8 cellular contexts compared by ENCODE assay signal in genomic region chr6:129936329-129937165, GRCh38.
DNase-seq lines count a peak whose midpoint lies in the region; ATAC-seq and TF ChIP-seq lines count a peak whose summit lies in the region.

No MANE protein-coding gene starts in this region.

- CTCF ChIA-PET in CD4-positive, alpha-beta memory T cell (lab: Charles Lee; ENCODE audit: partially characterized antibody) = interaction anchor here (1.0 to 1.2 kb wide), 4 partner anchors 85 to 439 kb away, joined by 3 to 7 read pairs (median 5); no protein-coding TSS in a partner anchor
- CTCF ChIA-PET in PC-9 (lab: Charles Lee) = no interaction called here

- peaks cover 11 to 15% of the 10 kb centered on the region in 2 donors for H3K27me3 Mint-ChIP-seq in CD4-positive, alpha-beta memory T cell
- H3K27me3 Mint-ChIP-seq in activated naive CD4-positive, alpha-beta T cell treated with anti-CD3 and anti-CD28 coated beads, Interleukin-2, amount 50 U/mL, for 24 hours = peaks cover 9% of the 10 kb centered on the region

- peak overlapping the region in 2 of 8 donors; percentile 38 to 79 for H3K4me3 Mint-ChIP-seq in CD4-positive, alpha-beta memory T cell
- H3K4me3 Mint-ChIP-seq in activated naive CD4-positive, alpha-beta T cell treated with anti-CD3 and anti-CD28 coated beads, Interleukin-2, amount 50 U/mL, for 24 hours = no peak overlapping the region

- H3K9me3 ChIP-seq in CD4-positive, alpha-beta memory T cell (ENCODE audit: control insufficient read depth in 1 of 2, low read length in 2 of 2) = no peaks in the 10 kb centered on the region
- H3K9me3 ChIP-seq in PC-9 (ENCODE audit: insufficient read depth, low read depth) = no peaks in the 10 kb centered on the region

- BruUV-seq in PC-9 (replicated peaks; lab: Mats Ljungman, UMichigan) = no TSS peak

- H3K4me3 ChIP-seq in CD4-positive, alpha-beta memory T cell (ENCODE audit: low read length in 2 of 2) = no peak overlapping the region
- H3K4me3 ChIP-seq in PC-9 = no peak overlapping the region; the same call in 1 of the 2 replicates

- peaks cover 13% of the 10 kb centered on the region; the same call in 1 of the 2 replicates for H3K9me2 ChIP-seq in PC-9 (ENCODE audit: insufficient read depth)

- H3K4me1 Mint-ChIP-seq in CD4-positive, alpha-beta memory T cell = peaks cover 0 to 4% (median 1%) of the 10 kb centered on the region in 4 donors
- no peaks in the 10 kb centered on the region for H3K4me1 Mint-ChIP-seq in activated naive CD4-positive, alpha-beta T cell treated with anti-CD3 and anti-CD28 coated beads, Interleukin-2, amount 50 U/mL, for 24 hours

- H3F3A ChIP-seq in PC-9 (ENCODE audit: insufficient read depth, low read depth) = no peaks in the 10 kb centered on the region

- ATAC-seq in GM18861 (IDR thresholded peaks at IDR 0.05; ENCODE audit: unreplicated experiment) = peak; percentile 62
- peak; percentile 77 for ATAC-seq in HG03442 (IDR thresholded peaks at IDR 0.05; ENCODE audit: unreplicated experiment)

- H3K9me3 Mint-ChIP-seq in CD4-positive, alpha-beta memory T cell = no peaks in the 10 kb centered on the region
- no peaks in the 10 kb centered on the region for H3K9me3 Mint-ChIP-seq in activated naive CD4-positive, alpha-beta T cell treated with anti-CD3 and anti-CD28 coated beads, Interleukin-2, amount 50 U/mL, for 24 hours

- H3K79me2 ChIP-seq in PC-9 (ENCODE audit: low read depth) = no peaks in the 10 kb centered on the region

- POLR2A ChIA-PET in CD4-positive, alpha-beta memory T cell (lab: Charles Lee; ENCODE audit: partially characterized antibody) = no interaction called here
- POLR2A ChIA-PET in PC-9 (lab: Charles Lee; ENCODE audit: unreplicated experiment) = no interaction called here

- intact Hi-C loops in CD4-positive, alpha-beta memory T cell (cut with micrococcal nuclease) = loop anchor here (1.0 to 5.0 kb wide), 4 partner anchors 85 to 437 kb away; no protein-coding TSS in a partner anchor
- intact Hi-C loops in PC-9 (cut with micrococcal nuclease; ENCODE audit: unreplicated experiment) = loop anchor here (1.0 to 5.0 kb wide), 2 partner anchors 94 to 338 kb away; no protein-coding TSS in a partner anchor

- H4K20me1 ChIP-seq in PC-9 (ENCODE audit: insufficient read depth) = no peaks in the 10 kb centered on the region

- TF ChIP-seq CTCF in PC-9 (conservative IDR thresholded peaks at IDR 0.05) = peak; percentile 69

- H3K36me3 ChIP-seq in CD4-positive, alpha-beta memory T cell (ENCODE audit: insufficient read depth, low read length) = no peaks in the 10 kb centered on the region
- H3K36me3 ChIP-seq in PC-9 (ENCODE audit: low read depth) = no peaks in the 10 kb centered on the region

- no peaks in the 10 kb centered on the region for H3K36me3 Mint-ChIP-seq in CD4-positive, alpha-beta memory T cell
- no peaks in the 10 kb centered on the region for H3K36me3 Mint-ChIP-seq in activated naive CD4-positive, alpha-beta T cell treated with anti-CD3 and anti-CD28 coated beads, Interleukin-2, amount 50 U/mL, for 24 hours

- H3K27me3 ChIP-seq in CD4-positive, alpha-beta memory T cell (ENCODE audit: insufficient read depth, low read length) = peaks cover 4% of the 10 kb centered on the region
- H3K27me3 ChIP-seq in PC-9 (ENCODE audit: insufficient read depth, low read depth) = no peaks in the 10 kb centered on the region

- H3K27ac Mint-ChIP-seq in CD4-positive, alpha-beta memory T cell = no peak overlapping the region
- peak overlapping the region; percentile 24 for H3K27ac Mint-ChIP-seq in activated naive CD4-positive, alpha-beta T cell treated with anti-CD3 and anti-CD28 coated beads, Interleukin-2, amount 50 U/mL, for 24 hours

- peak overlapping the region; percentile 53 for H3K4me2 ChIP-seq in PC-9

- no peak overlapping the region for H3K27ac ChIP-seq in CD4-positive, alpha-beta memory T cell (ENCODE audit: low read depth, low read length)
- no peak overlapping the region for H3K27ac ChIP-seq in PC-9

- no peak overlapping the region for H2AFZ ChIP-seq in PC-9

- DNase-seq in CD4-positive, alpha-beta memory T cell = peak in 4 of 5 donors; percentile 25 to 39 (median 34)
- peak; percentile 21 to 58 for DNase-seq in PC-9
- peak; percentile 36 to 48 for DNase-seq in hippocampal formation (lab: John Stamatoyannopoulos, UW)
- DNase-seq in stimulated activated CD4-positive, alpha-beta T cell treated with anti-CD3 and anti-CD28 coated beads, Interleukin-1b, Interleukin-23, amount 100 ng/mL, for 24 hours (ENCODE audit: low read depth in 4 of 4, low spot score in 1 of 4) = peak; percentile 4 to 17 (median 14)
- DNase-seq in 8988T = no peak

- no peaks in the 10 kb centered on the region for H3K4me1 ChIP-seq in CD4-positive, alpha-beta memory T cell (ENCODE audit: insufficient read depth, low read length)
- no peaks in the 10 kb centered on the region for H3K4me1 ChIP-seq in PC-9 (replicated peaks; ENCODE audit: insufficient read depth)
